ENCODE assay signal across 13 cellular contexts in the genomic region with DNA sequence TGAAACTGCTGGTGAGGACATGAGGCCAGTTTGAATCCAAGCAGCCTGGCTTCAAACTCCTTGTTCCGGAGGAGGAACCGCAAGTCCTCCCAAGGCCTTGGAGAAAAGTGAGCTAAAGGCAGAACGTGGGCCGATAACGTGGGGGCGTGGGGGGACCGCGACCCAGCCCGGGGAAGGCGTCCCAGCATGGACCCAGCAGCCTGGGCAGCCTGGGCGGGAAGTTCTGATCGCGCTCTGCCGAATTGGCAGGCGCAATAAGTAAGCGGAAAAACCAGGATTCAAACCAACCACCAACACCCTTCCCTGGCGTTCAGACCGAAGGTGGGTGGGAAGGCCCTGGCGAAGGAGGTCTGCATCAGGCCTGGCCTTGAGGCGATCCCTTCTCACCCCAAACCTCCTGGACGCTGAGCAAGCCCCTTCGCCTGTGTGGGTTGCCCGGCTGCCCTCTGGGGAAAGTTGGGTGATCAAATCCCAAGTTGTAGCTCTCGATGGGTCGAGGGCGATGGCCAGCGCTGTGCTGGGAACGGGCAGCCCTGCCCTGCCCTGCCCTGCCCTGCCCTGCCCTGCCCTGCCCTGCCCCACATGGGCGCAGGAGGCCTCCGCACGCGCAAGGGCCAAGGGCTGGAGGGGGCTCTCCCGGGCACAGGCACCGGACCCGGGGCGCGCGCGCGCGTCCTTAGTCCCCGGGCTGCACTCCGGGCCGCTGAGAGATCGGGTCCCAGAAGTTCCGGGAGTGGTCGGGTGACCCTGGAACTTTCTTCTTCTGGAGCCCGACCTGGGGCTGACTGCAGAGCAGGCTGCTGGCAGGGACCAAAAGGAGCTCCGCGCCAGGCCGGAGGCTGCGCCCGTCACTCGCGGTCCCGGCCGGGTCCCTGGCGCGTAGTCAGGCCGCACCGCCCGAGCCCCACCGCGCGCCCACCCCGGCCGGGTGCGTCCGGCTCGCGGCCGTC. TPM values are rescaled to one million over a fixed set of nuclear protein-coding genes. Genes with fewer than 3 reads are reported as not detected.
DNase-seq lines count a peak whose midpoint lies in the region; ATAC-seq, FAIRE-seq and TF ChIP-seq lines count a peak whose summit lies in the region.
"Had no signal": no experiment of that assay in that cellular context is flagged by ENCODE, and none has a peak within 500 bp of the region (broad histone marks: within the 10 kb centered on the region; RNA-seq: fewer than 3 reads in every experiment).

No MANE protein-coding gene starts in this region.

- CTCF ChIA-PET in HepG2 (lab: Yijun Ruan, JAX; ENCODE audit: low intra/inter-chr PET ratio, low total read pairs) = no interaction called here

- peak overlapping the region; percentile 92 for H3K9ac ChIP-seq in HepG2 (ENCODE audit: insufficient read depth, low read depth, low read length)

- intact Hi-C loops in HepG2 (cut with micrococcal nuclease; ENCODE audit: unreplicated experiment) = loop anchor here (5.0 kb wide), 2 partner anchors 110 to 210 kb away; no protein-coding TSS in a partner anchor

- peaks cover 56 to 80% of the 10 kb centered on the region in 2 donors for H3K27me3 Mint-ChIP-seq in effector memory CD8-positive, alpha-beta T cell

- peak overlapping the region; percentile 16 to 36 for H3K4me3 Mint-ChIP-seq in effector memory CD8-positive, alpha-beta T cell

- 85% methylated on average over 23 of the region's 72 CpGs for WGBS in HepG2 (ENCODE audit: low lambda C conversion rate)

- H3K4me3 ChIP-seq in HepG2 (replicated peaks in 1 of 3; ENCODE audit: insufficient read depth in 1 of 3, low read depth in 2 of 3, low read length in 3 of 3) (peak overlapping the region; percentile 61 to 86 (median 86)), skin epidermis (peak overlapping the region in 6 of 7 experiments; percentile 34 to 65 (median 50)), WERI-Rb-1 (ENCODE audit: low read depth, low read length) (no peak overlapping the region), brain microvascular endothelial cell (ENCODE audit: low read depth, low read length) (no peak overlapping the region)
- H3K4me3 ChIP-seq: SK-N-MC had no signal

- H3K4me1 Mint-ChIP-seq in effector memory CD8-positive, alpha-beta T cell (ENCODE audit: low read depth in 2 of 2) = no peaks in the 10 kb centered on the region

- peak overlapping the region; percentile 85; the same call in 1 of the 2 replicates for H3K4me2 ChIP-seq in HepG2 (ENCODE audit: low read depth, low read length)

- peaks cover 3% of the 10 kb centered on the region for H3K36me3 Mint-ChIP-seq in effector memory CD8-positive, alpha-beta T cell (ENCODE audit: insufficient read depth)

- DNase-seq in HuH-7.5 (ENCODE audit: low spot score) (peak; percentile 61), HepG2 (ENCODE audit: low spot score) (no peak), WERI-Rb-1 (no peak), brain microvascular endothelial cell (no peak), inferior parietal cortex (ENCODE audit: extremely low spot score) (no peak)
- DNase-seq in effector memory CD8-positive, alpha-beta T cell = no peak
- DNase-seq: midbrain, NCI-H2107 had no signal

- peaks cover 38% of the 10 kb centered on the region for H3K79me2 ChIP-seq in HepG2 (ENCODE audit: insufficient read depth, low read length)

- TF ChIP-seq POLR2A in HepG2 (IDR thresholded peaks at IDR 0.05; ENCODE audit: insufficient read depth in 1 of 2, low read depth in 2 of 2, low read length in 2 of 2) = no peak; a peak in 1 of 4 replicates

- H3K36me3 ChIP-seq in HepG2 (replicated peaks in 1 of 2; ENCODE audit: control insufficient read depth in 1 of 2, insufficient read depth in 2 of 2, low read length in 2 of 2) (no peaks in the 10 kb centered on the region), WERI-Rb-1 (no peaks in the 10 kb centered on the region), brain microvascular endothelial cell (replicated peaks) (no peaks in the 10 kb centered on the region)

- no peaks in the 10 kb centered on the region for H4K20me1 ChIP-seq in HepG2 (ENCODE audit: insufficient read depth, low read length)

- no peak overlapping the region for H2AFZ ChIP-seq in HepG2 (ENCODE audit: low read length)

- H3K27ac Mint-ChIP-seq in effector memory CD8-positive, alpha-beta T cell = no peak overlapping the region

- H3K9me3 ChIP-seq in HepG2 (ENCODE audit: low read length) (no peaks in the 10 kb centered on the region), WERI-Rb-1 (ENCODE audit: severe bottlenecking) (peaks cover 8% of the 10 kb centered on the region)

- TF ChIP-seq CTCF in HepG2 (CRISPR knock-in tag; IDR thresholded peaks at IDR 0.05) (no peak), WERI-Rb-1 (IDR thresholded peaks at IDR 0.05; ENCODE audit: low read depth, low read length) (no peak), brain microvascular endothelial cell (IDR thresholded peaks at IDR 0.05; ENCODE audit: low read depth, low read length, missing control alignments) (no peak)

- POLR2A ChIA-PET in HepG2 (lab: Yijun Ruan, JAX) = interaction anchor here (0.9 to 2.7 kb wide), 2 partner anchors 44 to 47 kb away, joined by 3 to 28 read pairs; no protein-coding TSS in a partner anchor

- in situ Hi-C loops in HepG2 (cut with HindIII; ENCODE audit: extremely low pct_ligation_motif_present, low pct_unique_long_range_greater_than_20kb) (no loop called here), brain microvascular endothelial cell (cut with HindIII; ENCODE audit: low pct_ligation_motif_present, low sequenced_read_pairs) (no loop called here)

- H3K27ac ChIP-seq in HepG2 (ENCODE audit: extremely low read length, insufficient read depth, low read length) (peak overlapping the region; percentile 51), skin epidermis (peak overlapping the region in 11 of 21 experiments; percentile 15 to 81 (median 68)), WERI-Rb-1 (no peak overlapping the region), brain microvascular endothelial cell (no peak overlapping the region)
- H3K27ac ChIP-seq: SK-N-MC had no signal

- ATAC-seq in effector memory CD8-positive, alpha-beta T cell (replicated peaks) = no peak
- ATAC-seq in HepG2 = peak; percentile 52
- ATAC-seq in GM18873 (IDR thresholded peaks at IDR 0.05; ENCODE audit: low FRiP score, unreplicated experiment) = no peak
- ATAC-seq: HCT116 had no signal

- BruUV-seq in HepG2 (replicated peaks; lab: Mats Ljungman, UMichigan) = no TSS peak

- peaks cover 0 to 6% of the 10 kb centered on the region in 2 experiments; a peak in 1 of 5 replicates for H3K27me3 ChIP-seq in HepG2 (ENCODE audit: control insufficient read depth in 1 of 2, insufficient read depth in 2 of 2, low read length in 2 of 2)
- peaks cover 79% of the 10 kb centered on the region for H3K27me3 ChIP-seq in WERI-Rb-1 (ENCODE audit: insufficient read depth, low read depth, severe bottlenecking)
- H3K27me3 ChIP-seq in brain microvascular endothelial cell (replicated peaks) = peaks cover 6% of the 10 kb centered on the region

- TF ChIP-seq EP300 in HepG2 (IDR thresholded peaks at IDR 0.05; ENCODE audit: low read depth in 2 of 2, low read length in 2 of 2) (no peak), HepG2 (CRISPR knock-in tag; IDR thresholded peaks at IDR 0.05; ENCODE audit: borderline replicate concordance) (no peak)

- no peak for FAIRE-seq in HepG2 (lab: Jason Lieb, UNC)

- peaks cover 32% of the 10 kb centered on the region for H3K4me1 ChIP-seq in HepG2 (ENCODE audit: insufficient read depth, low read length)

- no peak for TF ChIP-seq RAD21 in HepG2 (CRISPR knock-in tag; IDR thresholded peaks at IDR 0.05)

- no peaks in the 10 kb centered on the region for H3K9me3 Mint-ChIP-seq in effector memory CD8-positive, alpha-beta T cell

TF ChIP-seq in HepG2, 621 proteins besides CTCF, POLR2A, EP300 and RAD21 (continues in another document):
- TF ChIP-seq ZNF343 (CRISPR knock-in tag; IDR thresholded peaks at IDR 0.05) (no peak), MED8 (CRISPR knock-in tag; IDR thresholded peaks at IDR 0.05; ENCODE audit: insufficient replicate concordance) (no peak), GABPB1 (CRISPR knock-in tag; IDR thresholded peaks at IDR 0.05) (peak; percentile 11; the same call in 1 of the 2 replicates), ZNF354B (CRISPR knock-in tag; IDR thresholded peaks at IDR 0.05) (0 out of 2 replicates have a peak, but pooled peaks have one; percentile 52), ZFP41 (CRISPR knock-in tag; IDR thresholded peaks at IDR 0.05; ENCODE audit: borderline replicate concordance) (0 out of 2 replicates have a peak, but pooled peaks have one; percentile 21), ZKSCAN1 (IDR thresholded peaks at IDR 0.05; ENCODE audit: low read length) (peak; percentile 80)

RNA-seq across cellular contexts. Expression of gene SLC22A3, which starts 0.6 kb away (rescaled TPM):
- total RNA-seq in HepG2 (2016; rRNA removed; fragmentation: Illumina TruSeq; extraction: Trizol) = 20.1 and 31.5 TPM in 2 replicates
- total RNA-seq in HepG2 (2016; cell fraction: cytosol; rRNA removed; fragmentation: Illumina TruSeq; extraction: Trizol; ENCODE audit: low read depth) = 45.1 and 49.0 TPM in 2 replicates
- 19.7 and 31.7 TPM in 2 replicates for total RNA-seq in HepG2 (2016; cell fraction: insoluble cytoplasmic fraction; rRNA removed; fragmentation: Illumina TruSeq; extraction: Trizol)
- total RNA-seq in HepG2 (2016; cell fraction: membrane; rRNA removed; fragmentation: Illumina TruSeq; extraction: Trizol) = 30.2 and 35.9 TPM in 2 replicates
- 43.4 and 49.5 TPM in 2 replicates for total RNA-seq in HepG2 (2016; cell fraction: nucleus; rRNA removed; fragmentation: Illumina TruSeq; extraction: Trizol)
- polyA plus RNA-seq in HepG2 (2011; rRNA removed) = 11.3 and 12.0 TPM in 2 replicates
- polyA plus RNA-seq in HepG2 (2011; cell fraction: cytosol; rRNA removed) = 7.1 and 9.5 TPM in 2 replicates
- polyA plus RNA-seq in HepG2 (2011; cell fraction: nucleus; rRNA removed) = 27.4 and 27.6 TPM in 2 replicates
- polyA plus RNA-seq in HepG2 (2012) = 15.3 and 16.9 TPM in 2 replicates
- 8.5 and 8.8 TPM in 2 replicates for polyA plus RNA-seq in HepG2 (2016; cell fraction: cytosol; fragmentation: Illumina TruSeq; extraction: Trizol; ENCODE audit: low read depth)
- polyA plus RNA-seq in HepG2 (2016; cell fraction: insoluble cytoplasmic fraction; fragmentation: Illumina TruSeq; extraction: Trizol; ENCODE audit: low read depth) = 22.6 and 23.7 TPM in 2 replicates
- 18.2 and 20.7 TPM in 2 replicates for polyA plus RNA-seq in HepG2 (2016; cell fraction: membrane; fragmentation: Illumina TruSeq; extraction: Trizol; ENCODE audit: low read depth)
- 80.9 and 84.1 TPM in 2 replicates for polyA plus RNA-seq in HepG2 (2016; cell fraction: nucleus; fragmentation: Illumina TruSeq; extraction: Trizol; ENCODE audit: insufficient read depth, low read depth)
- polyA minus RNA-seq in HepG2 (2011; rRNA and poly(A)+ RNA removed; ENCODE audit: low replicate concordance) = 9.1 and 24.8 TPM in 2 replicates
- polyA minus RNA-seq in HepG2 (2011; cell fraction: cytosol; rRNA and poly(A)+ RNA removed) = 10.9 and 11.6 TPM in 2 replicates
- polyA minus RNA-seq in HepG2 (2011; cell fraction: nucleus; rRNA and poly(A)+ RNA removed) = 19.3 and 20.1 TPM in 2 replicates
- total RNA-seq: dermis microvascular lymphatic vessel endothelial cell had no signal

Comparison
In these comparisons a context has a peak if more than half of its experiments do, and no peak if none do; other contexts are left out.
1. H3K27ac ChIP-seq: peak in HepG2 (single experiment) and skin epidermis (11 of 21); none in WERI-Rb-1 (single experiment) and brain microvascular endothelial cell (single experiment).
2. H3K4me3 ChIP-seq: peak in HepG2 (3 of 3) and skin epidermis (6 of 7); none in WERI-Rb-1 (single experiment) and brain microvascular endothelial cell (single experiment).